ENCODE assay signal across 14 cellular contexts in the genomic region with DNA sequence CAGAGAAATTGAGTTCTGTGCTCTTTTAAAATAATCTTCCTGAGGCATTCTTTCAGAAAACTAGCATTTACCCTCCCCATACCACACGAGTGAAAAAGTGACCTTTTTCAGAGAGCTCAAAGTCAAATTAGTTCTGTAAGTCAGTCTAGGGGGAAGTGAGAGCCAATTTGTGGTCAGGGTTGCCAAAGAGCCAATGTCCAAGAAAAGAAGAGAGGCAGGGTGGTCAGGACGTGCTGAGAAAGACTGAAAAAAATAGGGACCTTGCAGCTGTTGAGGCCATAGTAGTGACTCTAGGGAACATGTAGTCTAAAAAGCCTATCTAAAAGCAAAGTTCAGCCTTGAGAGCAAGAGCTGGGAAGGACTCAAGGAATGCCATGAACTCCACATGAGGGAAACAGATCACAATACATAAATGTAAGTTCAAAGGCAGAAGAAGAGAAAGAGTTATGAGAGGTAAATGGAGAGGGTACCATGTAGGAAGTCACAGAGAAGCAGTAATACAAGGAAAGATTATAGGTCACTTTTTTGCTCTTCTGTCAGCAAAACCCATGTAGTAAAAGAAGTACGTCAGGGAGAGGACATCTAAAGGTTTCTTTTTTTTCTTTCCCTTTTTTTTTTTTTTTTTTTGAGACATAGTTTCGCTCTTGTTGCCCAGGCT.
A peak's percentile ranks its signal among the peaks of the same experiment; 100 is the strongest.
DNase-seq lines count a peak whose midpoint lies in the region; ATAC-seq and TF ChIP-seq lines count a peak whose summit lies in the region.
"Had no signal": no experiment of that assay in that cellular context is flagged by ENCODE, and none has a peak within 500 bp of the region (broad histone marks: within the 10 kb centered on the region; RNA-seq: fewer than 3 reads in every experiment).

No MANE protein-coding gene starts in this region.

- H3K9me3 ChIP-seq in right atrium auricular region: no peaks in the 10 kb centered on the region

- H3K27me3 Mint-ChIP-seq in activated CD4-positive, alpha-beta memory T cell treated with anti-CD3 and anti-CD28 coated beads, Interleukin-2, amount 10 ng/mL, durations not matched to agents 7 days and 5 days: no peaks in the 10 kb centered on the region
- H3K27me3 Mint-ChIP-seq: activated CD4-positive, alpha-beta T cell treated with anti-CD3 and anti-CD28 coated beads, Interleukin-2, amount 10 ng/mL, durations not matched to agents 7 days and 5 days had no signal

- no peaks in the 10 kb centered on the region for H3K4me1 ChIP-seq in right atrium auricular region

- H3K27ac Mint-ChIP-seq in activated CD4-positive, alpha-beta memory T cell treated with anti-CD3 and anti-CD28 coated beads, Interleukin-2, amount 10 ng/mL, durations not matched to agents 7 days and 5 days: no peak overlapping the region
- H3K27ac Mint-ChIP-seq: activated CD4-positive, alpha-beta T cell treated with anti-CD3 and anti-CD28 coated beads, Interleukin-2, amount 10 ng/mL, durations not matched to agents 7 days and 5 days had no signal

- no peak overlapping the region for H3K4me3 Mint-ChIP-seq in activated CD4-positive, alpha-beta memory T cell treated with anti-CD3 and anti-CD28 coated beads, Interleukin-2, amount 10 ng/mL, durations not matched to agents 7 days and 5 days
- H3K4me3 Mint-ChIP-seq: activated CD4-positive, alpha-beta T cell treated with anti-CD3 and anti-CD28 coated beads, Interleukin-2, amount 10 ng/mL, durations not matched to agents 7 days and 5 days had no signal

- POLR2A ChIA-PET in activated CD4-positive, alpha-beta memory T cell treated with anti-CD3 and anti-CD28 coated beads, Interleukin-2, amount 10 ng/mL, durations not matched to agents 7 days and 5 days (lab: Charles Lee): no interaction called here

- H3K27ac ChIP-seq in right atrium auricular region: no peak overlapping the region

- ATAC-seq in GM19372 (IDR thresholded peaks at IDR 0.05; ENCODE audit: low read depth, unreplicated experiment) (peak; percentile 88), HG02798 (IDR thresholded peaks at IDR 0.05; ENCODE audit: poor library complexity, unreplicated experiment) (peak; percentile 97), HG03520 (IDR thresholded peaks at IDR 0.05; ENCODE audit: unreplicated experiment) (peak; percentile 92)
- ATAC-seq: stimulated activated naive CD8-positive, alpha-beta T cell treated with anti-CD3 and anti-CD28 coated beads, Interleukin-15, Interleukin-2, amounts not matched to agents 100 U/mL and 50 U/mL, for 24 hours had no signal

- H3K4me3 ChIP-seq in GM06990 (replicated peaks; ENCODE audit: low read depth, low read length) (no peak overlapping the region), right atrium auricular region (no peak overlapping the region)
- H3K4me3 ChIP-seq: smooth muscle cell had no signal

- H3K27me3 ChIP-seq in GM06990 (replicated peaks; ENCODE audit: control insufficient read depth, insufficient read depth, low read length) (no peaks in the 10 kb centered on the region), right atrium auricular region (no peaks in the 10 kb centered on the region)

- CTCF ChIA-PET in activated CD4-positive, alpha-beta memory T cell treated with anti-CD3 and anti-CD28 coated beads, Interleukin-2, amount 10 ng/mL, durations not matched to agents 7 days and 5 days (lab: Charles Lee): no interaction called here

- H3K36me3 ChIP-seq in GM06990 (ENCODE audit: control insufficient read depth, insufficient read depth, low read length): no peaks in the 10 kb centered on the region
- H3K36me3 ChIP-seq in right atrium auricular region: no peaks in the 10 kb centered on the region

- no peaks in the 10 kb centered on the region for H3K4me1 Mint-ChIP-seq in activated CD4-positive, alpha-beta memory T cell treated with anti-CD3 and anti-CD28 coated beads, Interleukin-2, amount 10 ng/mL, durations not matched to agents 7 days and 5 days
- H3K4me1 Mint-ChIP-seq: activated CD4-positive, alpha-beta T cell treated with anti-CD3 and anti-CD28 coated beads, Interleukin-2, amount 10 ng/mL, durations not matched to agents 7 days and 5 days had no signal

- peak; percentile 48 for DNase-seq in GM06990 (ENCODE audit: extremely low read depth, insufficient read length)
- DNase-seq in right atrium auricular region (ENCODE audit: low spot score): no peak
- DNase-seq in activated CD4-positive, alpha-beta memory T cell treated with anti-CD3 and anti-CD28 coated beads, Interleukin-2, amount 10 ng/mL, durations not matched to agents 7 days and 5 days: no peak
- DNase-seq in NCI-H524 (lab: John Stamatoyannopoulos, UW): no peak
- DNase-seq in iPS-NIHi11 (ENCODE audit: low spot score): no peak
- DNase-seq: activated CD4-positive, alpha-beta T cell treated with anti-CD3 and anti-CD28 coated beads, Interleukin-2, amount 10 ng/mL, durations not matched to agents 7 days and 5 days; EL; hypothalamus; NCI-H187; stimulated activated naive CD8-positive, alpha-beta T cell treated with anti-CD3 and anti-CD28 coated beads, Interleukin-15, Interleukin-2, amounts not matched to agents 100 U/mL and 50 U/mL, for 24 hours had no signal

- no peaks in the 10 kb centered on the region for H3K36me3 Mint-ChIP-seq in activated CD4-positive, alpha-beta memory T cell treated with anti-CD3 and anti-CD28 coated beads, Interleukin-2, amount 10 ng/mL, durations not matched to agents 7 days and 5 days (ENCODE audit: low read depth)

- no peak for TF ChIP-seq CTCF in GM06990 (IDR thresholded peaks at IDR 0.05; ENCODE audit: insufficient read depth, low read length, poor library complexity, severe bottlenecking)
- TF ChIP-seq CTCF in right atrium auricular region (IDR thresholded peaks at IDR 0.05): no peak

- peaks cover 32% of the 10 kb centered on the region for H3K9me3 Mint-ChIP-seq in activated CD4-positive, alpha-beta memory T cell treated with anti-CD3 and anti-CD28 coated beads, Interleukin-2, amount 10 ng/mL, durations not matched to agents 7 days and 5 days
